ENCODE assay signal across 8 cellular contexts in genomic region chr2:208025814-208026184, GRCh38. TPM values are rescaled to one million over a fixed set of nuclear protein-coding genes. Genes with fewer than 3 reads are reported as not detected.
DNase-seq lines count a peak whose midpoint lies in the region; ATAC-seq and TF ChIP-seq lines count a peak whose summit lies in the region.

No MANE protein-coding gene starts in this region.

- DNase-seq in ACHN (peak; percentile 19), foreskin fibroblast (no peak), renal cortical epithelial cell (ENCODE audit: low read depth) (peak; percentile 29), NCI-H774 (lab: John Stamatoyannopoulos, UW) (no peak), superior temporal gyrus (ENCODE audit: extremely low spot score) (no peak)
- DNase-seq in Jurkat, Clone E6-1 (ENCODE audit: low read depth, low spot score), result peak; percentile 65
- DNase-seq in activated T-cell treated with anti-CD3 and anti-CD28 coated beads, Interleukin-2, amount 50 U/mL, for 48 hours, result peak; percentile 68 to 72

- in situ Hi-C loops in ACHN (cut with HindIII; ENCODE audit: low pct_ligation_motif_present, low pct_unique_long_range_greater_than_20kb, low sequenced_read_pairs), result no loop called here

- H3K4me3 ChIP-seq in Jurkat, Clone E6-1 (ENCODE audit: low read length), result peak overlapping the region; percentile 83
- H3K4me3 ChIP-seq in foreskin fibroblast (ENCODE audit: low read depth in 1 of 2, low read length in 2 of 2), result peak overlapping the region; percentile 72 to 78

- ATAC-seq in GM19438 (IDR thresholded peaks at IDR 0.05; ENCODE audit: low read depth, unreplicated experiment), result peak; percentile 12

- TF ChIP-seq CTCF in foreskin fibroblast (IDR thresholded peaks at IDR 0.05; ENCODE audit: low read depth, low read length), result no peak

RNA-seq across cellular contexts. Expression of gene PLEKHM3, which starts 0.5 kb away (rescaled TPM):
- polyA plus RNA-seq in Jurkat, Clone E6-1 (2012; ENCODE audit: insufficient read depth, insufficient read length), result 2.5 TPM
- 10.8 and 14.8 TPM in 2 replicates for total RNA-seq in renal cortical epithelial cell

Comparison
In these comparisons a context has a peak if more than half of its experiments do, and no peak if none do; other contexts are left out.
1. DNase-seq: peak in ACHN (single experiment), Jurkat, Clone E6-1 (single experiment), activated T-cell treated with anti-CD3 and anti-CD28 coated beads, Interleukin-2, amount 50 U/mL, for 48 hours (2 of 2) and renal cortical epithelial cell (single experiment); none in foreskin fibroblast (0 of 2), NCI-H774 (single experiment) and superior temporal gyrus (single experiment).